Comparison of ENCODE assay signal across 20 cellular contexts in genomic region chr5:17070646-17071045, GRCh38.
DNase-seq lines count a peak whose midpoint lies in the region; ATAC-seq, FAIRE-seq and TF ChIP-seq lines count a peak whose summit lies in the region.
"Had no signal": no experiment of that assay in that cellular context is flagged by ENCODE, and none has a peak within 500 bp of the region (broad histone marks: within the 10 kb centered on the region; RNA-seq: fewer than 3 reads in every experiment).

No MANE protein-coding gene starts in this region.

- ATAC-seq in A549 (peak in 1 of 2 experiments; percentile 8; a peak in 2 of 6 replicates), lower lobe of right lung (no peak), HG03097 (IDR thresholded peaks at IDR 0.05; ENCODE audit: low FRiP score, unreplicated experiment) (no peak)

- POLR2A ChIA-PET in A549 (lab: Yijun Ruan, JAX), result no interaction called here

- FAIRE-seq in A549 (lab: Jason Lieb, UNC), result no peak
- FAIRE-seq: A204.1, GM12891, GM18507, H1 had no signal

- no peak overlapping the region for H3K4me3 ChIP-seq in A549
- H3K4me3 ChIP-seq in lower lobe of right lung, result no peak overlapping the region
- H3K4me3 ChIP-seq: MG63 had no signal

- WGBS in A549 (ENCODE audit: missing lambda C conversion rate), result 73% methylated on average over 6 of the region's 6 CpGs

- no peaks in the 10 kb centered on the region for H3K36me3 ChIP-seq in lower lobe of right lung
- H3K36me3 ChIP-seq: MG63 had no signal

- TF ChIP-seq POLR2A in A549 (IDR thresholded peaks at IDR 0.05; ENCODE audit: low read length), result no peak

- H3K9me3 ChIP-seq in A549 (no peaks in the 10 kb centered on the region), lower lobe of right lung (no peaks in the 10 kb centered on the region)
- H3K9me3 ChIP-seq: MG63 had no signal

- CTCF ChIA-PET in A549 (lab: Yijun Ruan, JAX), result interaction anchor here (0.6 to 2.8 kb wide), 6 partner anchors 9 to 255 kb away, joined by 3 to 9 read pairs (median 6); no protein-coding TSS in a partner anchor

- peak overlapping the region; percentile 52 for H3K4me2 ChIP-seq in A549

- no peak for TF ChIP-seq EP300 in A549 (IDR thresholded peaks at IDR 0.05)

- H3K27ac ChIP-seq in A549 (peak overlapping the region; percentile 52 to 58; a peak in 5 of 6 replicates), lower lobe of right lung (peak overlapping the region; percentile 0)

- H3K27me3 ChIP-seq in lower lobe of right lung (ENCODE audit: low read depth), result no peaks in the 10 kb centered on the region
- H3K27me3 ChIP-seq: MG63 had no signal

- intact Hi-C loops in lower lobe of right lung (cut with DNase I), result no loop called here

- DNase-seq in A549 (ENCODE audit: low read depth in 1 of 2, low spot score in 1 of 2) (no peak), NCI-H226 (peak; percentile 57), amniotic epithelial cell (ENCODE audit: low read depth) (peak; percentile 13), lower lobe of right lung (no peak), germinal center (ENCODE audit: low spot score) (no peak), NCI-H510A (lab: John Stamatoyannopoulos, UW) (no peak)
- no peak for DNase-seq in activated CD4-positive, CD25-positive, alpha-beta regulatory T cell treated with anti-CD3 and anti-CD28 coated beads, Interleukin-2, amount 50 U/mL, for 72 hours
- DNase-seq: C1 segment of cervical spinal cord, DMS 273 treated with DMSO at 0.1 percent for 48 hours, GF-D8, Karpas-422, MG63, NCI-H1092, NCI-H2081 treated with DMSO at 0.1 percent for 48 hours, NCI-H524 treated with DMSO at 0.1 percent for 48 hours had no signal

- no peak for TF ChIP-seq CTCF in A549 (IDR thresholded peaks at IDR 0.05)
- TF ChIP-seq CTCF in lower lobe of right lung (IDR thresholded peaks at IDR 0.05), result no peak

- peaks cover 15% of the 10 kb centered on the region for H3K4me1 ChIP-seq in A549
- no peaks in the 10 kb centered on the region for H3K4me1 ChIP-seq in lower lobe of right lung

- TF ChIP-seq RAD21 in A549 (conservative IDR thresholded peaks at IDR 0.05 in 1 of 2, IDR thresholded peaks at IDR 0.05 in 1 of 2), result no peak

TF ChIP-seq in A549, 52 proteins besides CTCF, POLR2A, EP300 and RAD21:
- TF ChIP-seq, protein P1, sequence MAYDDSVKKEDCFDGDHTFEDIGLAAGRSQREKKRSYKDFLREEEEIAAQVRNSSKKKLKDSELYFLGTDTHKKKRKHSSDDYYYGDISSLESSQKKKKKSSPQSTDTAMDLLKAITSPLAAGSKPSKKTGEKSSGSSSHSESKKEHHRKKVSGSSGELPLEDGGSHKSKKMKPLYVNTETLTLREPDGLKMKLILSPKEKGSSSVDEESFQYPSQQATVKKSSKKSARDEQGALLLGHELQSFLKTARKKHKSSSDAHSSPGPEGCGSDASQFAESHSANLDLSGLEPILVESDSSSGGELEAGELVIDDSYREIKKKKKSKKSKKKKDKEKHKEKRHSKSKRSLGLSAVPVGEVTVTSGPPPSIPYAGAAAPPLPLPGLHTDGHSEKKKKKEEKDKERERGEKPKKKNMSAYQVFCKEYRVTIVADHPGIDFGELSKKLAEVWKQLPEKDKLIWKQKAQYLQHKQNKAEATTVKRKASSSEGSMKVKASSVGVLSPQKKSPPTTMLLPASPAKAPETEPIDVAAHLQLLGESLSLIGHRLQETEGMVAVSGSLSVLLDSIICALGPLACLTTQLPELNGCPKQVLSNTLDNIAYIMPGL (CRISPR knock-in tag; IDR thresholded peaks at IDR 0.05; ENCODE audit: borderline replicate concordance), result no peak
- no peak for TF ChIP-seq JUNB (IDR thresholded peaks at IDR 0.05)
TF ChIP-seq in A549: peak in this region for 0.

Comparison
In these comparisons a context has a peak if more than half of its experiments do, and no peak if none do; other contexts are left out.
1. DNase-seq: peak in NCI-H226 (single experiment) and amniotic epithelial cell (single experiment); none in A549 (0 of 2), lower lobe of right lung (single experiment), activated CD4-positive, CD25-positive, alpha-beta regulatory T cell treated with anti-CD3 and anti-CD28 coated beads, Interleukin-2, amount 50 U/mL, for 72 hours (single experiment), germinal center (single experiment) and NCI-H510A (single experiment).